Comparison of ENCODE assay signal across 23 cellular contexts in genomic region chr5:154046486-154046885, GRCh38.
"Had no signal": no experiment of that assay in that cellular context is flagged by ENCODE, and none has a peak within 500 bp of the region (broad histone marks: within the 10 kb centered on the region; RNA-seq: fewer than 3 reads in every experiment).

No MANE protein-coding gene starts in this region.

- DNase-seq: activated CD4-positive, alpha-beta T cell treated with anti-CD3 and anti-CD28 coated beads, Interleukin-2, amount 10 ng/mL, durations not matched to agents 7 days and 5 days; activated CD8-positive, alpha-beta memory T cell treated with anti-CD3 and anti-CD28 coated beads, Interleukin-2, amount 50 U/mL, for 48 hours; activated gamma-delta T cell treated with Interleukin-2 at 50 U/mL for 16 hours; activated T-cell treated with anti-CD3 and anti-CD28 coated beads, Interleukin-2, amount 50 U/mL, for 72 hours; effector CD4-positive, alpha-beta T cell; erythroblast; foreskin keratinocyte; glutamatergic neuron; kidney glomerular epithelial cell; left ventricle myocardium inferior; nephron progenitor cell; pancreas; right lobe of liver; SIG-M5; SK-N-SH; stimulated activated CD4-positive, alpha-beta T cell treated with anti-CD3 and anti-CD28 coated beads, Interleukin-15, amount 100 ng/mL, for 24 hours; stimulated activated naive B cell treated with anti-CD40 and anti-IgM and Interleukin-4, amounts not matched to agents 10 μg/mL and 1 μg/mL and 100 μg/mL, for 72 hours; testis had no signal

- H3K4me3 Mint-ChIP-seq: activated CD4-positive, alpha-beta T cell treated with anti-CD3 and anti-CD28 coated beads, Interleukin-2, amount 10 ng/mL, durations not matched to agents 7 days and 5 days; activated naive CD4-positive, alpha-beta T cell treated with anti-CD3 and anti-CD28 coated beads, Interleukin-2, amount 50 U/mL, for 24 hours; mesothelial cell of epicardium; nephron progenitor cell; stimulated activated naive B cell treated with anti-CD40 and anti-IgM and Interleukin-4, amounts not matched to agents 10 μg/mL and 1 μg/mL and 100 μg/mL, for 72 hours; type B pancreatic cell had no signal

- H3K27ac Mint-ChIP-seq: activated CD4-positive, alpha-beta T cell treated with anti-CD3 and anti-CD28 coated beads, Interleukin-2, amount 10 ng/mL, durations not matched to agents 7 days and 5 days; activated naive CD4-positive, alpha-beta T cell treated with anti-CD3 and anti-CD28 coated beads, Interleukin-2, amount 50 U/mL, for 24 hours; mesothelial cell of epicardium; stimulated activated naive B cell treated with anti-CD40 and anti-IgM and Interleukin-4, amounts not matched to agents 10 μg/mL and 1 μg/mL and 100 μg/mL, for 72 hours; type B pancreatic cell had no signal

- H3K27me3 Mint-ChIP-seq: activated CD4-positive, alpha-beta T cell treated with anti-CD3 and anti-CD28 coated beads, Interleukin-2, amount 10 ng/mL, durations not matched to agents 7 days and 5 days; activated naive CD4-positive, alpha-beta T cell treated with anti-CD3 and anti-CD28 coated beads, Interleukin-2, amount 50 U/mL, for 24 hours; stimulated activated naive B cell treated with anti-CD40 and anti-IgM and Interleukin-4, amounts not matched to agents 10 μg/mL and 1 μg/mL and 100 μg/mL, for 72 hours; type B pancreatic cell had no signal

- H3K4me1 Mint-ChIP-seq: mesothelial cell of epicardium, nephron progenitor cell had no signal

- H3K9me3 Mint-ChIP-seq: activated CD4-positive, alpha-beta T cell treated with anti-CD3 and anti-CD28 coated beads, Interleukin-2, amount 10 ng/mL, durations not matched to agents 7 days and 5 days; activated naive CD4-positive, alpha-beta T cell treated with anti-CD3 and anti-CD28 coated beads, Interleukin-2, amount 50 U/mL, for 24 hours; activated T-cell treated with anti-CD3 and anti-CD28 coated beads, Interleukin-2, amount 50 U/mL, for 72 hours; mesothelial cell of epicardium; nephron progenitor cell; stimulated activated naive B cell treated with anti-CD40 and anti-IgM and Interleukin-4, amounts not matched to agents 10 μg/mL and 1 μg/mL and 100 μg/mL, for 72 hours; type B pancreatic cell had no signal

- H3K4me3 ChIP-seq: hepatocyte, left ventricle myocardium inferior, pancreas, right lobe of liver, smooth muscle cell, testis had no signal

- ATAC-seq: foreskin keratinocyte; pancreas; right lobe of liver; stimulated activated naive B cell treated with anti-CD40 and anti-IgM and Interleukin-4, amounts not matched to agents 10 μg/mL and 1 μg/mL and 100 μg/mL, for 72 hours had no signal
